23 cellular contexts compared by ENCODE assay signal in the genomic region with DNA sequence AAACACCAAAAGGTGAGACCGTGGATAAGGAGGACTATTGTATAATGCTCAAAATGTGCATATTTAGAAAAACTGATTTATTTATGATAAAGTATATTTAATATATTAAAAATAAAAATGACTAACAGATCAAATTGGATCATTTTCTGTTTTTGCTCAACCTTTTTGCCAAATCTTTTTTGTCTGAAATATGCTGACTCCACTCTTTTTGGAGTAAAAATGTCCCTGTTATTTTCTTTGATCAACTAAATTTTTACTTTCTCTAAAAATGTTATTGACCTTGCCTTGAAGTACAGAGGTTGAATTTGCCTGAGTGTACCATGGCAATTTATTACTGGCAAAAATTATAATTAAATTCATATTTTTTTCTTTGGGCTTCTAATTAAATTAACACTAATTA.
"Had no signal": no experiment of that assay in that cellular context is flagged by ENCODE, and none has a peak within 500 bp of the region (broad histone marks: within the 10 kb centered on the region; RNA-seq: fewer than 3 reads in every experiment).

No MANE protein-coding gene starts in this region.

- H3K9me3 ChIP-seq: esophagus muscularis mucosa, gastrocnemius medialis, left lung had no signal

- H3K27me3 ChIP-seq: dorsolateral prefrontal cortex, esophagus muscularis mucosa, foreskin keratinocyte, gastrocnemius medialis, heart right ventricle, left lung had no signal

- ATAC-seq: foreskin keratinocyte, gastrocnemius medialis, heart right ventricle, left cardiac atrium, left lung, left ventricle myocardium superior, lower lobe of right lung, mucosa of descending colon had no signal

- H3K36me3 ChIP-seq: esophagus muscularis mucosa, gastrocnemius medialis, heart right ventricle, left lung, lower lobe of right lung had no signal

- FAIRE-seq: colon, endothelial cell of umbilical vein, islet of Langerhans, keratinocyte had no signal

- H3K4me1 ChIP-seq: esophagus muscularis mucosa, foreskin keratinocyte, gastrocnemius medialis, heart right ventricle, left lung, lower lobe of right lung had no signal

- H3K27ac ChIP-seq: coronary artery, dorsolateral prefrontal cortex, esophagus muscularis mucosa, foreskin keratinocyte, gastrocnemius medialis, heart right ventricle, left lung, lower lobe of right lung had no signal

- DNase-seq: dermis blood vessel endothelial cell; dorsolateral prefrontal cortex; effector CD4-positive, alpha-beta T cell; effector memory CD4-positive, alpha-beta T cell; foreskin keratinocyte; gastrocnemius medialis; glutamatergic neuron; head of caudate nucleus; heart right ventricle; hippocampal formation; left cardiac atrium; left lung; left ventricle myocardium superior; lower lobe of right lung; mesenchymal stem cell; mucosa of descending colon; naive B cell had no signal

- H3K4me3 ChIP-seq: coronary artery, dorsolateral prefrontal cortex, esophagus muscularis mucosa, gastrocnemius medialis, heart right ventricle, left lung, lower lobe of right lung, mucosa of descending colon had no signal
